In genomic region chr9:4810565-4810964, GRCh38 we compare ENCODE assay signal across 24 cellular contexts.
"Had no signal": no experiment of that assay in that cellular context is flagged by ENCODE, and none has a peak within 500 bp of the region (broad histone marks: within the 10 kb centered on the region; RNA-seq: fewer than 3 reads in every experiment).

No MANE protein-coding gene starts in this region.

- H3K36me3 ChIP-seq: gastroesophageal sphincter, heart left ventricle, lower lobe of right lung, neutrophil, pancreas, stomach, thyroid gland had no signal

- FAIRE-seq: colon, kidney, pancreas had no signal

- H3K4me3 ChIP-seq: dorsolateral prefrontal cortex, gastroesophageal sphincter, heart left ventricle, hepatocyte, lower lobe of right lung, pancreas, smooth muscle cell, stomach, thyroid gland had no signal

- ATAC-seq: gastroesophageal sphincter; heart left ventricle; left cardiac atrium; left ventricle myocardium superior; lower lobe of right lung; natural killer cell treated with Interleukin-12 subunit alpha and Interleukin-12 subunit beta and Interleukin-15 and Interleukin-18, amount 100 ng/mL, for 72 hours; pancreas; sciatic nerve; stimulated activated effector memory CD8-positive, alpha-beta T cell treated with anti-CD3 and anti-CD28 coated beads, Interleukin-12 subunit alpha, Interleukin-12 subunit beta, amount 100 ng/mL, for 72 hours had no signal

- H3K4me1 ChIP-seq: thyroid gland had no signal

- H3K27me3 ChIP-seq: dorsolateral prefrontal cortex, gastroesophageal sphincter, heart left ventricle, hepatocyte, neutrophil, pancreas, stomach, thyroid gland had no signal

- H3K9me3 ChIP-seq: neutrophil, pancreas, thyroid gland had no signal

- DNase-seq: dorsolateral prefrontal cortex; effector CD4-positive, alpha-beta T cell; heart left ventricle; kidney; left cardiac atrium; left ventricle myocardium superior; lower lobe of right lung; naive B cell; pancreas; stimulated activated CD4-positive, alpha-beta T cell treated with anti-CD3 and anti-CD28 coated beads, Interleukin-12 subunit alpha, Interleukin-12 subunit beta, amount 100 ng/mL, for 4 hours; stimulated activated CD4-positive, alpha-beta T cell treated with anti-CD3 and anti-CD28 coated beads, Interleukin-1b, Interleukin-23, amount 100 ng/mL, for 48 hours; stimulated activated CD4-positive, alpha-beta T cell treated with anti-CD3 and anti-CD28 coated beads, Interleukin-4, amount 100 ng/mL, for 24 hours; stimulated activated naive CD4-positive, alpha-beta T cell treated with Interleukin-2 at 50 U/mL for 16 hours; stomach; thyroid gland; trophoblast cell had no signal

- H3K27ac ChIP-seq: dorsolateral prefrontal cortex, gastroesophageal sphincter, heart left ventricle, hepatocyte, lower lobe of right lung, neutrophil, pancreas, stomach, thyroid gland had no signal
